In the genomic region with DNA sequence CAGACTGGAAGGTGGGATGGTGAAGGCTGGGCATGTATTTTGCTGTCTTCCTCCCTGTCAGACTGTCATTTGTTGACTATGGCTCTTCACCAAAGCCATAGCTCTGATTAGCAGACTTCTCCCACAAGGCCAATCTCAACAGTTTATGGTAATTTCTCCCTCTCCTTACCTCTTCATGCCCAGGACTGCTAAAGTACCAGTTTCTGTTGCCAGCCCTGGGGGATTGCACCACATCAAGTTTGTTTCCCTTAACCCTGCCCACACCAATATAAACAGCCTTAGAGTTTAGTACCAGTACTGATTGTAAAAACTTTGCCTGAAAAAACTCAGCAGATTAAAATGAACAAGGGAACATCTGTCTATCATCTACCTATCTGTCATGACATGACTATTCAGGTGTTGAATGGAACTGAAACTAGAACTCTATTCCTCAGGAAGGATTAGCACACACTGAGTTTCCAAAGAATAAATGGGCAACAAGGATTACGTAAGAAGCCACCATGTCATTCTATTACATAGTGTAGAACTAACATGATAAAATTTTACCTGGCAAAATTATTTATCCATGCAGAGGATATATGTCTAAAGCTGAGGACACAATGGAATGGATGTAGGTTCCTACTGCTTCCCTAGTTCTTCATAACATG, we compare ENCODE assay signal across 19 cellular contexts.
"Had no signal": no experiment of that assay in that cellular context is flagged by ENCODE, and none has a peak within 500 bp of the region (broad histone marks: within the 10 kb centered on the region; RNA-seq: fewer than 3 reads in every experiment).

No MANE protein-coding gene starts in this region.

- H3K27ac ChIP-seq: ascending aorta, prostate gland, skin epidermis, suprapubic skin, VCaP had no signal

- H3K27me3 ChIP-seq: ascending aorta, suprapubic skin had no signal

- H3K9me3 ChIP-seq: ascending aorta, prostate gland, suprapubic skin had no signal

- H3K36me3 ChIP-seq: prostate gland had no signal

- H3K4me3 ChIP-seq: ascending aorta, prostate gland, skin epidermis, suprapubic skin had no signal

- ATAC-seq: left colon; stimulated activated naive CD8-positive, alpha-beta T cell treated with anti-CD3 and anti-CD28 coated beads, Interleukin-15, amount 100 ng/mL, for 72 hours had no signal

- H3K4me1 ChIP-seq: ascending aorta, prostate gland, suprapubic skin had no signal

- DNase-seq: activated CD4-positive, alpha-beta T cell treated with anti-CD3 and anti-CD28 coated beads for 1 hour; activated CD8-positive, alpha-beta memory T cell treated with anti-CD3 and anti-CD28 coated beads for 24 hours; activated CD8-positive, alpha-beta memory T cell treated with anti-CD3 and anti-CD28 coated beads, Interleukin-2, amount 50 U/mL, for 48 hours; activated effector memory CD4-positive, alpha-beta T cell treated with anti-CD3 and anti-CD28 coated beads, Interleukin-2, amount 50 U/mL, for 16 hours; activated T-cell treated with anti-CD3 and anti-CD28 coated beads, Interleukin-2, amount 50 U/mL, for 48 hours; cortex of kidney; effector CD8-positive, alpha-beta T cell; foreskin fibroblast; hypothalamus; islet precursor cell; left colon; midbrain; right cardiac atrium; stimulated activated naive CD8-positive, alpha-beta T cell treated with anti-CD3 and anti-CD28 coated beads, Interleukin-15, amount 100 ng/mL, for 72 hours had no signal
